ENCODE assay signal across 24 cellular contexts in the genomic region with DNA sequence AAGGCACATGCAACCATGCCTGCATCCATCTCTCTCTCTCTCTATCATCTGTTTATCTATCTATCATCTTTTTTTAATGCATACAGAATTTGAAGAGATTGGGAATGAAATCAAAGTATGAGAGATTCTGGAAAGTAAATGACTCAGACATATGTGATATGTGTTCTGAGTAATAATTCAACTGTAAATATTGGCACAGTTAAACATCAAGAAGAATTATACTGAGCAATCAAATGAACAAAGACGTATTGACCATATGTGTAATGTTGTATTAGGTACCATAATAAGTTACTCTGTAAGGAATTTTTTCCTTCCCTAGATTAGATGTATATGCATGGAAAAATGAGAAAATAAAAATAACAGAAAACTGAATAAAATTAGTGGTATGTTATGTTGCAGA.
"Had no signal": no experiment of that assay in that cellular context is flagged by ENCODE, and none has a peak within 500 bp of the region (broad histone marks: within the 10 kb centered on the region; RNA-seq: fewer than 3 reads in every experiment).

No MANE protein-coding gene starts in this region.

- FAIRE-seq: colon, kidney, small intestine, urothelium cell line had no signal

- H3K9ac ChIP-seq: neural progenitor cell, parathyroid adenoma had no signal

- H3K79me2 ChIP-seq: hepatocyte, parathyroid adenoma had no signal

- H3K27me3 ChIP-seq: dorsolateral prefrontal cortex, esophagus muscularis mucosa, gastrocnemius medialis, heart left ventricle, hepatocyte, left lung, neural progenitor cell, right lobe of liver, tibial nerve, upper lobe of left lung had no signal

- H3K4me2 ChIP-seq: hepatocyte, neural progenitor cell had no signal

- H3K36me3 ChIP-seq: esophagus muscularis mucosa, gastrocnemius medialis, heart left ventricle, left lung, neural progenitor cell, right lobe of liver, thoracic aorta, tibial nerve, upper lobe of left lung had no signal

- H3K4me1 ChIP-seq: esophagus muscularis mucosa, gastrocnemius medialis, left lung, neural progenitor cell, parathyroid adenoma, right lobe of liver, tibial nerve, upper lobe of left lung had no signal

- H3K4me3 ChIP-seq: dorsolateral prefrontal cortex, esophagus muscularis mucosa, gastrocnemius medialis, heart left ventricle, hepatocyte, left lung, neural progenitor cell, right lobe of liver, thoracic aorta, tibial nerve, upper lobe of left lung had no signal

- H2AFZ ChIP-seq: hepatocyte, neural progenitor cell, parathyroid adenoma had no signal

- H3K9me3 ChIP-seq: esophagus muscularis mucosa, gastrocnemius medialis, heart left ventricle, left lung, right lobe of liver, thoracic aorta, tibial nerve, upper lobe of left lung had no signal

- H3K27ac ChIP-seq: dorsolateral prefrontal cortex, esophagus muscularis mucosa, gastrocnemius medialis, heart left ventricle, hepatocyte, left lung, neural progenitor cell, parathyroid adenoma, right lobe of liver, thoracic aorta, tibial nerve, upper lobe of left lung had no signal

- ATAC-seq: gastrocnemius medialis; heart left ventricle; left lung; naive thymus-derived CD4-positive, alpha-beta T cell; right lobe of liver; stimulated activated naive B cell treated with anti-CD40 and anti-IgM and Interleukin-4, amounts not matched to agents 10 μg/mL and 1 μg/mL and 100 μg/mL, for 72 hours had no signal

- DNase-seq: dorsolateral prefrontal cortex; effector CD8-positive, alpha-beta T cell; endodermal cell; foreskin fibroblast; gastrocnemius medialis; heart left ventricle; kidney; left lung; mesenchymal stem cell; naive thymus-derived CD4-positive, alpha-beta T cell; right lobe of liver; small intestine; stimulated activated CD4-positive, alpha-beta T cell treated with anti-CD3 and anti-CD28 coated beads, Interleukin-15, amount 100 ng/mL, for 24 hours; stimulated activated CD4-positive, alpha-beta T cell treated with anti-CD3 and anti-CD28 coated beads, Interleukin-2, amount 100 ng/mL, for 48 hours; stimulated activated naive B cell treated with anti-CD40 and anti-IgM and Interleukin-4, amounts not matched to agents 10 μg/mL and 1 μg/mL and 100 μg/mL, for 72 hours; upper lobe of left lung had no signal
